ENCODE assay signal across 24 cellular contexts in genomic region chr7:44117801-44118429, GRCh38. TPM values are rescaled to one million over a fixed set of nuclear protein-coding genes. Genes with fewer than 3 reads are reported as not detected.
"Had no signal": no experiment of that assay in that cellular context is flagged by ENCODE, and none has a peak within 500 bp of the region (broad histone marks: within the 10 kb centered on the region; RNA-seq: fewer than 3 reads in every experiment).

No MANE protein-coding gene starts in this region.

- H3K27ac ChIP-seq: ascending aorta, testis, vagina had no signal

- ATAC-seq: sciatic nerve, WTC11 had no signal

- H3K27ac Mint-ChIP-seq: nephron, type B pancreatic cell, WTC11 had no signal

- H3K4me3 Mint-ChIP-seq: activated naive CD4-positive, alpha-beta T cell treated with anti-CD3 and anti-CD28 coated beads, Interleukin-2, amount 10 ng/mL, durations not matched to agents 7 days and 5 days; nephron; type B pancreatic cell; WTC11 had no signal

- H3K27me3 Mint-ChIP-seq: activated naive CD4-positive, alpha-beta T cell treated with anti-CD3 and anti-CD28 coated beads, Interleukin-2, amount 10 ng/mL, durations not matched to agents 7 days and 5 days; type B pancreatic cell had no signal

- H3K9me3 Mint-ChIP-seq: activated naive CD4-positive, alpha-beta T cell treated with anti-CD3 and anti-CD28 coated beads, Interleukin-2, amount 10 ng/mL, durations not matched to agents 7 days and 5 days; nephron; type B pancreatic cell; WTC11 had no signal

- DNase-seq: activated effector memory CD4-positive, alpha-beta T cell treated with anti-CD3 and anti-CD28 coated beads, Interleukin-2, amount 50 U/mL, for 16 hours; activated naive CD4-positive, alpha-beta T cell treated with anti-CD3 and anti-CD28 coated beads, Interleukin-2, amount 10 ng/mL, durations not matched to agents 7 days and 5 days; activated T-cell treated with anti-CD3 and anti-CD28 coated beads, Interleukin-2, amount 50 U/mL, for 48 hours; central memory CD4-positive, alpha-beta T cell; effector memory CD4-positive, alpha-beta T cell; hypothalamus; occipital lobe; small intestine; stimulated activated CD4-positive, alpha-beta T cell treated with anti-CD3 and anti-CD28 coated beads, Interleukin-15, amount 100 ng/mL, for 24 hours; stimulated activated naive CD4-positive, alpha-beta T cell; T-helper 9 cell; testis had no signal

- FAIRE-seq: colon, frontal cortex, small intestine had no signal

- H3K9me3 ChIP-seq: ascending aorta, testis, vagina had no signal

- H3K27me3 ChIP-seq: ascending aorta, testis, vagina had no signal

- H3K4me3 ChIP-seq: ascending aorta, testis, vagina had no signal

RNA-seq across cellular contexts. Expression of gene MYL7, which starts 23.2 kb away (rescaled TPM):
- total RNA-seq: ascending aorta; dermis microvascular lymphatic vessel endothelial cell; liver; occipital lobe; renal cortical epithelial cell; sciatic nerve; T-helper 1 cell treated with Interleukin-12 subunit alpha and Interleukin-12 subunit beta and Interleukin-4 antibody, amounts not matched to agents 30 ng/mL and 1 ng/mL, for 36 hours; vagina had no signal
- polyA plus RNA-seq: liver had no signal

RNA-seq across cellular contexts. Expression of gene PGAM2, which starts 52.5 kb away (rescaled TPM):
- total RNA-seq: ascending aorta, dermis microvascular lymphatic vessel endothelial cell, vagina had no signal
